ENCODE assay signal across 2 cellular contexts in genomic region chr16:89710709-89711564, GRCh38.
TF ChIP-seq lines count a peak whose summit lies in the region.

No MANE protein-coding gene starts in this region.

TF ChIP-seq in SK-N-SH treated with all-trans-retinoic acid at 6 μM for 48 hours, 23 proteins besides CTCF, POLR2A, EP300 and RAD21:
- no peak for TF ChIP-seq ISL1 (CRISPR knock-in tag; IDR thresholded peaks at IDR 0.05)
- TF ChIP-seq ZFP30 (CRISPR knock-in tag; IDR thresholded peaks at IDR 0.05), result no peak
- TF ChIP-seq, protein P1, sequence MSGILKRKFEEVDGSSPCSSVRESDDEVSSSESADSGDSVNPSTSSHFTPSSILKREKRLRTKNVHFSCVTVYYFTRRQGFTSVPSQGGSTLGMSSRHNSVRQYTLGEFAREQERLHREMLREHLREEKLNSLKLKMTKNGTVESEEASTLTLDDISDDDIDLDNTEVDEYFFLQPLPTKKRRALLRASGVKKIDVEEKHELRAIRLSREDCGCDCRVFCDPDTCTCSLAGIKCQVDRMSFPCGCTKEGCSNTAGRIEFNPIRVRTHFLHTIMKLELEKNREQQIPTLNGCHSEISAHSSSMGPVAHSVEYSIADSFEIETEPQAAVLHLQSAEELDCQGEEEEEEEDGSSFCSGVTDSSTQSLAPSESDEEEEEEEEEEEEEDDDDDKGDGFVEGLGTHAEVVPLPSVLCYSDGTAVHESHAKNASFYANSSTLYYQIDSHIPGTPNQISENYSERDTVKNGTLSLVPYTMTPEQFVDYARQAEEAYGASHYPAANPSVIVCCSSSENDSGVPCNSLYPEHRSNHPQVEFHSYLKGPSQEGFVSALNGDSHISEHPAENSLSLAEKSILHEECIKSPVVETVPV (CRISPR knock-in tag; IDR thresholded peaks at IDR 0.05), result no peak

TF ChIP-seq in SK-N-SH, 30 proteins besides CTCF, POLR2A, EP300 and RAD21:
- TF ChIP-seq TEAD4 (IDR thresholded peaks at IDR 0.05; ENCODE audit: borderline replicate concordance, insufficient read depth) (no peak), JUND (IDR thresholded peaks at IDR 0.05) (no peak), YY1 (IDR thresholded peaks at IDR 0.05; ENCODE audit: low read depth) (no peak), RFX5 (IDR thresholded peaks at IDR 0.05; ENCODE audit: low read length) (no peak)
